In the genomic region with DNA sequence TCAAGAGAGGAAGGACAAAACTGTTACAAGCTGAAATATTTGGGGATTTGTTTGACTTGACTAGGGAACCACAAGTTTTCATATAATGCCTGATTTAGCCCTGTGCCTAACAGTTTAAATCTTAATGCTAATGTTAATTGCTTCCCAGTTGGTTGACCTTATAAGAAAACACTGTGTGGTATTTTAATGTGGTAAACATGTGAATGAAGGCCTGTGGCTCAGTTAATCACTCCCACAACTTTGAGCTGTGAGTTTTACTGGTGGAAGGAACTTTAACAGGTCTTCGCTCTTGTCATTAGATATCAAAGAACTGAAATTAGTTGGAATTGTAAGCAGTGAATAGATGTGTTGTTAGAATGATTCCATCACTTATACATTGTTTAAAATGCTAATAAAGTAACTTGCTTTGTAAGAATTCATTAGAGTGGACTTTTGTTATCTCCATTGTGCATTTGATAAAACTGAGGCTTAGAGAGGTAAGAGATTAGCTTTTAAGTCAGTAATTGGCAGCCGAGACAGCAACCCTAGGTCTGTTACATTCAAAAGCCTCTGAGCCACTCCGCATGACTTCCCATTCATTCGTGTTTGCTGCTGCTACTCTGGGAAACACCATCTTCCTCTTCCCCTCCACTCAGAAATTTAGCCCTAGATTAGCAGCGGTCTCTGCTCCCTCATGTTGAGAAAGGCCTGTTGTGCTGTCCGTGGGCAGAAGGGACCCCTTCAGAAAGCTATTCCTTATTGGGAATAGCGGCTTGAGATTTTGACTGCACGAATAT, we compare ENCODE assay signal across 8 cellular contexts. TPM values are rescaled to one million over a fixed set of nuclear protein-coding genes. Genes with fewer than 3 reads are reported as not detected.
A peak's percentile ranks its signal among the peaks of the same experiment; 100 is the strongest.
DNase-seq lines count a peak whose midpoint lies in the region; ATAC-seq and TF ChIP-seq lines count a peak whose summit lies in the region.

No MANE protein-coding gene starts in this region.

- H3K36me3 Mint-ChIP-seq in GM23338 (ENCODE audit: low read depth), result peaks cover 38% of the 10 kb centered on the region

- H3K4me2 ChIP-seq in BLaER1 treated with 17β-estradiol and CSF1 and Interleukin-3, amounts not matched to agents 10 nM and 100 nM, result peak overlapping the region; percentile 81 to 93 (median 88)
- H3K4me2 ChIP-seq in GM23338 (peak overlapping the region; percentile 78), mesendoderm (ENCODE audit: low read length) (peak overlapping the region; percentile 28)

- peaks cover 30 to 54% (median 36%) of the 10 kb centered on the region in 11 experiments for H3K36me3 ChIP-seq in BLaER1 treated with 17β-estradiol and CSF1 and Interleukin-3, amounts not matched to agents 10 nM and 100 nM
- H3K36me3 ChIP-seq in GM23338 (ENCODE audit: insufficient read depth), result peaks cover 24% of the 10 kb centered on the region
- H3K36me3 ChIP-seq in NT2/D1 (ENCODE audit: insufficient read depth, insufficient read length, low read length), result peaks cover 41% of the 10 kb centered on the region
- H3K36me3 ChIP-seq in mesendoderm (ENCODE audit: control insufficient read depth, insufficient read depth, low read length), result peaks cover 1% of the 10 kb centered on the region
- H3K36me3 ChIP-seq in aorta (ENCODE audit: control insufficient read depth in 1 of 2, insufficient read depth in 2 of 2, low read length in 1 of 2), result peaks cover under 1 to 2% of the 10 kb centered on the region in 2 donors

- no peaks in the 10 kb centered on the region for H3K27me3 ChIP-seq in BLaER1 treated with 17β-estradiol and CSF1 and Interleukin-3, amounts not matched to agents 10 nM and 100 nM
- H3K27me3 ChIP-seq in GM23338 (ENCODE audit: insufficient read depth), result no peaks in the 10 kb centered on the region
- H3K27me3 ChIP-seq in NT2/D1 (ENCODE audit: insufficient read depth, insufficient read length), result no peaks in the 10 kb centered on the region
- H3K27me3 ChIP-seq in mesendoderm (ENCODE audit: insufficient read depth, low read length, poor library complexity), result no peaks in the 10 kb centered on the region
- no peaks in the 10 kb centered on the region for H3K27me3 ChIP-seq in aorta (ENCODE audit: control insufficient read depth in 1 of 2, insufficient read depth in 2 of 2, low read length in 1 of 2)

- H3K18ac ChIP-seq in mesendoderm (ENCODE audit: low read length), result no peak overlapping the region

- H3K9me3 ChIP-seq in BLaER1 treated with 17β-estradiol and CSF1 and Interleukin-3, amounts not matched to agents 10 nM and 100 nM (replicated peaks in 1 of 11), result no peaks in the 10 kb centered on the region
- H3K9me3 ChIP-seq in NT2/D1 (ENCODE audit: insufficient read depth, low read length) (no peaks in the 10 kb centered on the region), aorta (ENCODE audit: control insufficient read depth, low read length) (no peaks in the 10 kb centered on the region)

- H3K56ac ChIP-seq in mesendoderm (ENCODE audit: low read length), result no peak overlapping the region

- H3K4me3 ChIP-seq in BLaER1 treated with 17β-estradiol and CSF1 and Interleukin-3, amounts not matched to agents 10 nM and 100 nM, result peak overlapping the region; percentile 81 to 98 (median 96)
- H3K4me3 ChIP-seq in GM23338 (peak overlapping the region; percentile 91), NT2/D1 (ENCODE audit: insufficient read length, low read depth) (peak overlapping the region; percentile 95), mesendoderm (ENCODE audit: low read length) (no peak overlapping the region), aorta (ENCODE audit: low read length in 2 of 2) (peak overlapping the region; percentile 24 to 96)

- no peak overlapping the region for H2BK120ac ChIP-seq in mesendoderm (ENCODE audit: low read depth, low read length)

- H2AK5ac ChIP-seq in mesendoderm (ENCODE audit: low read length), result no peak overlapping the region

- H3K79me2 ChIP-seq in GM23338 (replicated peaks; ENCODE audit: insufficient read depth) (peaks cover 37% of the 10 kb centered on the region), mesendoderm (ENCODE audit: control insufficient read depth, insufficient read depth, low read length) (peaks cover 17% of the 10 kb centered on the region)

- no peaks in the 10 kb centered on the region for H3K9me2 ChIP-seq in GM23338 (ENCODE audit: insufficient read depth)

- H3K23ac ChIP-seq in mesendoderm (ENCODE audit: low read length), result no peak overlapping the region

- H3K4me3 Mint-ChIP-seq in GM23338, result peak overlapping the region; percentile 89

- ATAC-seq in GM23338 (peak; percentile 43), aorta (ENCODE audit: low FRiP score) (no peak), GM21786 (IDR thresholded peaks at IDR 0.05; ENCODE audit: unreplicated experiment) (no peak)

- H4K20me1 ChIP-seq in BLaER1 treated with 17β-estradiol and CSF1 and Interleukin-3, amounts not matched to agents 10 nM and 100 nM, result peaks cover 0 to 37% (median 14%) of the 10 kb centered on the region in 11 experiments; a peak in 12 of 22 replicates
- H4K20me1 ChIP-seq in GM23338 (replicated peaks; ENCODE audit: insufficient read depth), result 0 out of 2 replicates have a peak, but pooled peaks cover 4% of the 10 kb centered on the region

- no peak overlapping the region for H2AFZ ChIP-seq in GM23338

- DNase-seq in GM23338 (ENCODE audit: low spot score) (peak; percentile 57), NT2/D1 (ENCODE audit: low read depth, low spot score) (no peak), cerebellar cortex (ENCODE audit: low spot score) (peak; percentile 63), mesendoderm (peak; percentile 81), aorta (no peak)
- DNase-seq in activated CD4-positive, alpha-beta T cell treated with anti-CD3 and anti-CD28 coated beads, Interleukin-2, amount 50 U/mL, for 48 hours, result no peak

- no peak overlapping the region for H4K8ac ChIP-seq in mesendoderm (ENCODE audit: low read depth, low read length)

- peaks cover 5% of the 10 kb centered on the region for H3K27me3 Mint-ChIP-seq in GM23338 (ENCODE audit: insufficient read depth, low read depth, poor library complexity)

- H3K4me1 Mint-ChIP-seq in GM23338, result peaks cover 22% of the 10 kb centered on the region

- H3K9me3 Mint-ChIP-seq in GM23338, result no peaks in the 10 kb centered on the region; the same call in 2 of the 3 replicates

- no peak for TF ChIP-seq CTCF in GM23338 (conservative IDR thresholded peaks at IDR 0.05; ENCODE audit: low read depth in 2 of 2)

- peak overlapping the region; percentile 91 to 99 (median 95) for H3K9ac ChIP-seq in BLaER1 treated with 17β-estradiol and CSF1 and Interleukin-3, amounts not matched to agents 10 nM and 100 nM
- H3K9ac ChIP-seq in NT2/D1 (ENCODE audit: insufficient read length, low read depth), result peak overlapping the region; percentile 99
- H3K9ac ChIP-seq in mesendoderm (ENCODE audit: low read length), result no peak overlapping the region

- intact Hi-C loops in aorta (cut with DNase I), result loop anchor here in 1 of 2 donors (5.0 kb wide), 1 partner anchor 44 kb away; no protein-coding TSS in a partner anchor

- no peak overlapping the region for H3K4ac ChIP-seq in mesendoderm (ENCODE audit: low read depth, low read length)

- no CpG with 5 or more reads among the region's 8 CpGs for WGBS in mesendoderm (ENCODE audit: extremely low coverage, insufficient coverage, low lambda C conversion rate)
- 15 to 16% methylated on average over 8 of the region's 8 CpGs for WGBS in aorta, 2 donors

- H3K27ac Mint-ChIP-seq in GM23338, result peak overlapping the region; percentile 98

- H2BK5ac ChIP-seq in mesendoderm (ENCODE audit: low read length), result no peak overlapping the region

- H3K27ac ChIP-seq in BLaER1 treated with 17β-estradiol and CSF1 and Interleukin-3, amounts not matched to agents 10 nM and 100 nM, result peak overlapping the region in 10 of 11 experiments; percentile 93 to 99 (median 96); a peak in 20 of 22 replicates
- peak overlapping the region; percentile 46 for H3K27ac ChIP-seq in GM23338 (ENCODE audit: low read depth)
- H3K27ac ChIP-seq in mesendoderm (ENCODE audit: low read depth, low read length), result peak overlapping the region; percentile 53
- peak overlapping the region in 1 of 2 donors; percentile 22 for H3K27ac ChIP-seq in aorta (ENCODE audit: low read depth in 1 of 2, low read length in 2 of 2)

- H3K79me1 ChIP-seq in mesendoderm (ENCODE audit: low read length), result peaks cover under 1% of the 10 kb centered on the region

- peaks cover 20 to 41% (median 26%) of the 10 kb centered on the region in 10 experiments for H3K4me1 ChIP-seq in BLaER1 treated with 17β-estradiol and CSF1 and Interleukin-3, amounts not matched to agents 10 nM and 100 nM
- H3K4me1 ChIP-seq in GM23338 (ENCODE audit: insufficient read depth) (peaks cover 10% of the 10 kb centered on the region), NT2/D1 (ENCODE audit: insufficient read depth, insufficient read length) (no peaks in the 10 kb centered on the region), mesendoderm (ENCODE audit: control insufficient read depth, low read depth, low read length) (no peaks in the 10 kb centered on the region), aorta (ENCODE audit: control insufficient read depth in 1 of 2, insufficient read depth in 2 of 2, low read length in 2 of 2) (no peaks in the 10 kb centered on the region)

- no peak overlapping the region for H2BK15ac ChIP-seq in mesendoderm (replicated peaks; ENCODE audit: low read depth)

- no peak overlapping the region for H4K5ac ChIP-seq in mesendoderm (ENCODE audit: low read length)

- H3F3A ChIP-seq in GM23338 (replicated peaks; ENCODE audit: low read depth), result peaks cover 11% of the 10 kb centered on the region; the same call in 1 of the 2 replicates

TF ChIP-seq in GM23338, 12 proteins besides CTCF, POLR2A, EP300 and RAD21:
- TF ChIP-seq EZH2phosphoT487 (IDR thresholded peaks at IDR 0.05; ENCODE audit: unreplicated experiment) (no peak), STAT1 (IDR thresholded peaks at IDR 0.05; ENCODE audit: unreplicated experiment) (no peak), CREB1 (CRISPR knock-in tag; IDR thresholded peaks at IDR 0.05; ENCODE audit: low read depth) (no peak)

RNA-seq across cellular contexts. Expression of gene TBK1, which starts 1.0 kb away (rescaled TPM):
- total RNA-seq in GM23338 (2014; rRNA removed; shearing (Covaris generic)), result 26.3 and 29.9 TPM in 2 replicates
- polyA plus RNA-seq in GM23338 (2016; fragmentation: Nextera tagmentation; extraction: Ambion mirVana), result 15.8 and 21.7 TPM in 2 replicates
- 12.7 TPM for polyA plus RNA-seq in mesendoderm (2013, experiment 1 of 2)
- polyA plus RNA-seq in mesendoderm (2013, experiment 2 of 2), result 12.4 TPM
- 10 to 100 TPM; 25.9 to 32.8 TPM for total RNA-seq in aorta
- 10 to 100 TPM; 10.9 to 19.1 TPM for polyA plus RNA-seq in aorta

RNA-seq across cellular contexts. Expression of gene XPOT, which starts 46.7 kb away (rescaled TPM):
- total RNA-seq in GM23338 (2014; rRNA removed; shearing (Covaris generic)), result 139 and 145 TPM in 2 replicates
- polyA plus RNA-seq in GM23338 (2016; fragmentation: Nextera tagmentation; extraction: Ambion mirVana) (53.6 and 58.7 TPM in 2 replicates), aorta (10 to 100 TPM; 18.2 to 22.9 TPM)
- 143 TPM for polyA plus RNA-seq in mesendoderm (2013, experiment 1 of 2)
- 148 TPM for polyA plus RNA-seq in mesendoderm (2013, experiment 2 of 2)
- total RNA-seq in aorta, result 10 to 100 TPM; 49.7 to 53.9 TPM

Comparison
In these comparisons a context has a peak if more than half of its experiments do, and no peak if none do; other contexts are left out.
1. H3K4me2 ChIP-seq: peak in every context shown above with its lines; median percentile 88 in BLaER1 treated with 17β-estradiol and CSF1 and Interleukin-3, amounts not matched to agents 10 nM and 100 nM; 78 in GM23338; 28 in mesendoderm.
2. DNase-seq: peak in GM23338 (single experiment), cerebellar cortex (single experiment) and mesendoderm (single experiment); none in NT2/D1 (single experiment), aorta (0 of 2) and activated CD4-positive, alpha-beta T cell treated with anti-CD3 and anti-CD28 coated beads, Interleukin-2, amount 50 U/mL, for 48 hours (0 of 2).